26 cellular contexts compared by ENCODE assay signal in genomic region chr1:67785847-67786753, GRCh38. TPM values are rescaled to one million over a fixed set of nuclear protein-coding genes. Genes with fewer than 3 reads are reported as not detected.
DNase-seq lines count a peak whose midpoint lies in the region; ATAC-seq, FAIRE-seq and TF ChIP-seq lines count a peak whose summit lies in the region.
"Had no signal": no experiment of that assay in that cellular context is flagged by ENCODE, and none has a peak within 500 bp of the region (broad histone marks: within the 10 kb centered on the region; RNA-seq: fewer than 3 reads in every experiment).

No MANE protein-coding gene starts in this region.

- peaks cover 13% of the 10 kb centered on the region for H3K4me1 Mint-ChIP-seq in astrocyte (ENCODE audit: low read depth, unreplicated experiment)
- H3K4me1 Mint-ChIP-seq: CD4-positive, CD25-positive, alpha-beta regulatory T cell; central memory CD8-positive, alpha-beta T cell; naive thymus-derived CD8-positive, alpha-beta T cell had no signal

- ATAC-seq in foreskin keratinocyte (no peak), HG02938 (IDR thresholded peaks at IDR 0.05; ENCODE audit: unreplicated experiment) (no peak), GM21619 (IDR thresholded peaks at IDR 0.05; ENCODE audit: unreplicated experiment) (no peak), GM19023 (IDR thresholded peaks at IDR 0.05; ENCODE audit: unreplicated experiment) (no peak)
- ATAC-seq: effector memory CD8-positive, alpha-beta T cell; naive thymus-derived CD8-positive, alpha-beta T cell had no signal

- H3K4me3 ChIP-seq in astrocyte (ENCODE audit: insufficient read depth, low read depth, low read length) (no peak overlapping the region), spleen (no peak overlapping the region)
- H3K4me3 ChIP-seq: skin epidermis, stomach had no signal

- no peak overlapping the region for H3K9ac ChIP-seq in astrocyte (ENCODE audit: low read length)

- WGBS in spleen, 5 donors = 67 to 80% (median 78%) methylated on average over 4 of the region's 4 CpGs

- DNase-seq in GM03348 (ENCODE audit: low spot score) = peak; percentile 19
- no peak for DNase-seq in astrocyte (ENCODE audit: low read depth)
- DNase-seq in foreskin keratinocyte = no peak
- DNase-seq in spleen = no peak
- no peak for DNase-seq in NCI-H510A treated with DMSO at 0.1 percent for 48 hours (lab: John Stamatoyannopoulos, UW)
- DNase-seq: activated CD8-positive, alpha-beta memory T cell treated with anti-CD3 and anti-CD28 coated beads, Interleukin-2, amount 50 U/mL, for 48 hours; activated gamma-delta T cell; CD4-positive, CD25-positive, alpha-beta regulatory T cell; DMS153; effector memory CD8-positive, alpha-beta T cell; naive thymus-derived CD8-positive, alpha-beta T cell; NCI-H1105 treated with DMSO at 0.1 percent for 48 hours; NCI-H2081 treated with DMSO at 0.1 percent for 48 hours; NCI-H510A; posterior cingulate gyrus; RPMI8226; stimulated activated CD4-positive, alpha-beta T cell treated with anti-CD3 and anti-CD28 coated beads, Interleukin-2, amount 100 ng/mL, for 48 hours; stomach; SW 1271 had no signal

- TF ChIP-seq POLR2A in spleen (IDR thresholded peaks at IDR 0.05) = no peak

- no peak for TF ChIP-seq CTCF in astrocyte (IDR thresholded peaks at IDR 0.05; ENCODE audit: insufficient read depth, low read depth, low read length)
- no peak for TF ChIP-seq CTCF in foreskin keratinocyte (conservative IDR thresholded peaks at IDR 0.05)
- TF ChIP-seq CTCF in spleen (IDR thresholded peaks at IDR 0.05 in 8 of 11, conservative IDR thresholded peaks at IDR 0.05 in 3 of 11) = no peak

- no peaks in the 10 kb centered on the region for H3K27me3 ChIP-seq in astrocyte (ENCODE audit: insufficient read depth, low read length)
- H3K27me3 ChIP-seq in foreskin keratinocyte = no peaks in the 10 kb centered on the region
- no peaks in the 10 kb centered on the region for H3K27me3 ChIP-seq in spleen (replicated peaks in 1 of 7)
- H3K27me3 ChIP-seq: stomach had no signal

- H3K9me3 ChIP-seq in astrocyte (ENCODE audit: insufficient read depth, low read depth, low read length) (no peaks in the 10 kb centered on the region), spleen (no peaks in the 10 kb centered on the region)
- H3K9me3 ChIP-seq: stomach had no signal

- H3K4me1 ChIP-seq in astrocyte (ENCODE audit: insufficient read depth, low read length) (peaks cover 23% of the 10 kb centered on the region), foreskin keratinocyte (peaks cover 19% of the 10 kb centered on the region), spleen (peaks cover 0 to 32% (median 14%) of the 10 kb centered on the region in 6 donors)

- H4K20me1 ChIP-seq in astrocyte (ENCODE audit: insufficient read depth, low read length) = peaks cover 58% of the 10 kb centered on the region

- H3K27ac ChIP-seq in astrocyte (ENCODE audit: low read depth, low read length) (peak overlapping the region; percentile 6), foreskin keratinocyte (peak overlapping the region; percentile 11), spleen (peak overlapping the region; percentile 20 to 79 (median 62))

- H3K36me3 Mint-ChIP-seq in astrocyte (ENCODE audit: low read depth, unreplicated experiment) = peaks cover 2% of the 10 kb centered on the region
- H3K36me3 Mint-ChIP-seq: CD4-positive, CD25-positive, alpha-beta regulatory T cell; naive thymus-derived CD8-positive, alpha-beta T cell had no signal

- H3K27ac Mint-ChIP-seq in astrocyte (ENCODE audit: unreplicated experiment) = no peak overlapping the region
- H3K27ac Mint-ChIP-seq: effector memory CD8-positive, alpha-beta T cell; naive thymus-derived CD8-positive, alpha-beta T cell had no signal

- no peaks in the 10 kb centered on the region for H3K9me3 Mint-ChIP-seq in astrocyte (ENCODE audit: unreplicated experiment)
- H3K9me3 Mint-ChIP-seq: central memory CD8-positive, alpha-beta T cell; effector memory CD8-positive, alpha-beta T cell; naive thymus-derived CD8-positive, alpha-beta T cell had no signal

- H2AFZ ChIP-seq in astrocyte (ENCODE audit: low read depth, low read length) = no peak overlapping the region

- H3K4me3 Mint-ChIP-seq in astrocyte (ENCODE audit: unreplicated experiment) = no peak overlapping the region
- H3K4me3 Mint-ChIP-seq: CD4-positive, CD25-positive, alpha-beta regulatory T cell; central memory CD8-positive, alpha-beta T cell; effector memory CD8-positive, alpha-beta T cell; naive thymus-derived CD8-positive, alpha-beta T cell had no signal

- peaks cover 90% of the 10 kb centered on the region for H3K79me2 ChIP-seq in astrocyte (ENCODE audit: insufficient read depth, low read length)

- no peak for FAIRE-seq in astrocyte (lab: Jason Lieb, UNC)
- FAIRE-seq: HTR-8/SVneo, urothelium cell line had no signal

- intact Hi-C loops in spleen (cut with DNase I; ENCODE audit: low total_unique reads) = no loop called here

- no peaks in the 10 kb centered on the region for H3K27me3 Mint-ChIP-seq in astrocyte (ENCODE audit: low read depth, unreplicated experiment)

- H3K4me2 ChIP-seq in astrocyte (ENCODE audit: low read length) = peak overlapping the region; percentile 50

- H3K36me3 ChIP-seq in astrocyte (ENCODE audit: insufficient read depth, low read length) (no peaks in the 10 kb centered on the region), spleen (no peaks in the 10 kb centered on the region)
- H3K36me3 ChIP-seq: stomach had no signal

RNA-seq across cellular contexts. Expression of gene GNG12, which starts 47.2 kb away (rescaled TPM):
- total RNA-seq in astrocyte (96.8 and 101 TPM in 2 replicates), foreskin keratinocyte (203 and 223 TPM in 2 replicates), spleen (100 to 1,000 TPM in 2 of 7 donors, 10 to 100 TPM in 5; 52.3 to 102 (median 88.0) TPM)
- polyA plus RNA-seq in foreskin keratinocyte (67.8 and 74.1 TPM in 2 replicates), spleen (10 to 100 TPM; 15.2 to 36.5 (median 16.2) TPM)
- total RNA-seq: CD4-positive, CD25-positive, alpha-beta regulatory T cell; naive thymus-derived CD8-positive, alpha-beta T cell had no signal
- polyA plus RNA-seq: CD4-positive, CD25-positive, alpha-beta regulatory T cell; naive thymus-derived CD8-positive, alpha-beta T cell had no signal

Comparison
In these comparisons a context has a peak if more than half of its experiments do, and no peak if none do; other contexts are left out.
1. H3K27ac ChIP-seq: peak in every context shown above with its lines; median percentile 62 in spleen; 11 in foreskin keratinocyte; 6 in astrocyte.